ENCODE assay signal across 19 cellular contexts in genomic region chr19:39146091-39146490, GRCh38. TPM values are rescaled to one million over a fixed set of nuclear protein-coding genes. Genes with fewer than 3 reads are reported as not detected.
DNase-seq lines count a peak whose midpoint lies in the region; ATAC-seq and TF ChIP-seq lines count a peak whose summit lies in the region.
"Had no signal": no experiment of that assay in that cellular context is flagged by ENCODE, and none has a peak within 500 bp of the region (broad histone marks: within the 10 kb centered on the region; RNA-seq: fewer than 3 reads in every experiment).

No MANE protein-coding gene starts in this region.

- H2BK12ac ChIP-seq in neuronal stem cell (ENCODE audit: low read length): no peak overlapping the region

- H3K36me3 Mint-ChIP-seq in progenitor cell of endocrine pancreas (ENCODE audit: insufficient read depth): peaks cover 11% of the 10 kb centered on the region
- H3K36me3 Mint-ChIP-seq: activated naive CD8-positive, alpha-beta T cell treated with anti-CD3 and anti-CD28 coated beads for 36 hours had no signal

- H3K36me3 ChIP-seq in body of pancreas (replicated peaks in 1 of 2; ENCODE audit: insufficient read depth in 1 of 2, low read depth in 2 of 2) (no peaks in the 10 kb centered on the region), right atrium auricular region (no peaks in the 10 kb centered on the region), vagina (no peaks in the 10 kb centered on the region), neuronal stem cell (replicated peaks in 1 of 2; ENCODE audit: control insufficient read depth in 2 of 2, insufficient read depth in 2 of 2, low read length in 2 of 2) (peaks cover 3 to 6% of the 10 kb centered on the region in 2 donors)

- H4K8ac ChIP-seq in neuronal stem cell (ENCODE audit: low read depth, low read length): no peak overlapping the region

- H2AK5ac ChIP-seq in neuronal stem cell (ENCODE audit: low read depth, low read length): no peak overlapping the region

- H3K14ac ChIP-seq in neuronal stem cell (ENCODE audit: low read length): no peak overlapping the region

- H3K4me3 ChIP-seq in body of pancreas (no peak overlapping the region), right atrium auricular region (no peak overlapping the region), vagina (no peak overlapping the region), neuronal stem cell (ENCODE audit: low read length in 2 of 2) (no peak overlapping the region)
- H3K4me3 ChIP-seq: MG63 had no signal

- no peaks in the 10 kb centered on the region for H3K27me3 Mint-ChIP-seq in progenitor cell of endocrine pancreas
- H3K27me3 Mint-ChIP-seq: activated CD4-positive, alpha-beta T cell treated with anti-CD3 and anti-CD28 coated beads, Interleukin-2, amount 10 ng/mL, durations not matched to agents 7 days and 5 days; activated naive CD8-positive, alpha-beta T cell treated with anti-CD3 and anti-CD28 coated beads for 36 hours; central memory CD8-positive, alpha-beta T cell; stimulated activated naive B cell treated with anti-CD40 and anti-IgM and Interleukin-4, amounts not matched to agents 10 μg/mL and 1 μg/mL and 100 μg/mL, for 72 hours had no signal

- H3K18ac ChIP-seq in neuronal stem cell (ENCODE audit: low read length): no peak overlapping the region

- no peak overlapping the region for H3K9ac ChIP-seq in neuronal stem cell (ENCODE audit: low read depth, low read length, poor library complexity)

- H3K4me2 ChIP-seq in neuronal stem cell (ENCODE audit: insufficient read depth, low read length, poor library complexity, severe bottlenecking): no peak overlapping the region

- H3K27ac ChIP-seq in body of pancreas: peak overlapping the region; percentile 71 to 84 (median 76)
- peak overlapping the region; percentile 75 to 77 for H3K27ac ChIP-seq in right atrium auricular region
- peak overlapping the region; percentile 5 for H3K27ac ChIP-seq in vagina
- H3K27ac ChIP-seq in neuronal stem cell (replicated peaks; ENCODE audit: low read length): no peak overlapping the region
- H3K27ac ChIP-seq: foreskin keratinocyte had no signal

- H3K27ac Mint-ChIP-seq in progenitor cell of endocrine pancreas: peak overlapping the region; percentile 90
- H3K27ac Mint-ChIP-seq: activated CD4-positive, alpha-beta T cell treated with anti-CD3 and anti-CD28 coated beads, Interleukin-2, amount 10 ng/mL, durations not matched to agents 7 days and 5 days; activated naive CD8-positive, alpha-beta T cell treated with anti-CD3 and anti-CD28 coated beads for 36 hours; stimulated activated naive B cell treated with anti-CD40 and anti-IgM and Interleukin-4, amounts not matched to agents 10 μg/mL and 1 μg/mL and 100 μg/mL, for 72 hours had no signal

- intact Hi-C loops in body of pancreas (cut with DNase I) (no loop called here), vagina (cut with DNase I) (no loop called here)

- no peak for TF ChIP-seq CTCF in body of pancreas (IDR thresholded peaks at IDR 0.05)
- no peak for TF ChIP-seq CTCF in right atrium auricular region (IDR thresholded peaks at IDR 0.05)
- no peak for TF ChIP-seq CTCF in progenitor cell of endocrine pancreas (IDR thresholded peaks at IDR 0.05; ENCODE audit: unreplicated experiment)
- TF ChIP-seq CTCF in vagina (IDR thresholded peaks at IDR 0.05): no peak

- peaks cover 11% of the 10 kb centered on the region for H3K79me1 ChIP-seq in neuronal stem cell (ENCODE audit: low read depth, low read length)

- H3K4ac ChIP-seq in neuronal stem cell (ENCODE audit: low read length): no peak overlapping the region

- no peak overlapping the region for H2BK15ac ChIP-seq in neuronal stem cell (ENCODE audit: low read length)

- H3K9me3 Mint-ChIP-seq in progenitor cell of endocrine pancreas (ENCODE audit: low read depth): peaks cover 4% of the 10 kb centered on the region
- H3K9me3 Mint-ChIP-seq: activated CD4-positive, alpha-beta T cell treated with anti-CD3 and anti-CD28 coated beads, Interleukin-2, amount 10 ng/mL, durations not matched to agents 7 days and 5 days; activated naive CD8-positive, alpha-beta T cell treated with anti-CD3 and anti-CD28 coated beads for 36 hours; central memory CD8-positive, alpha-beta T cell; stimulated activated naive B cell treated with anti-CD40 and anti-IgM and Interleukin-4, amounts not matched to agents 10 μg/mL and 1 μg/mL and 100 μg/mL, for 72 hours had no signal

- H2AFZ ChIP-seq in neuronal stem cell (ENCODE audit: low read length): no peak overlapping the region

- DNase-seq in body of pancreas (no peak), right atrium auricular region (ENCODE audit: low spot score) (no peak), progenitor cell of endocrine pancreas (ENCODE audit: low spot score, unreplicated experiment) (no peak), vagina (ENCODE audit: extremely low spot score in 2 of 2) (no peak), inferior parietal cortex (ENCODE audit: extremely low spot score) (no peak), neuronal stem cell (ENCODE audit: low spot score) (no peak)
- no peak for DNase-seq in activated CD8-positive, alpha-beta memory T cell treated with anti-CD3 and anti-CD28 coated beads, Interleukin-2, amount 50 U/mL, for 48 hours
- DNase-seq: activated CD4-positive, alpha-beta T cell treated with anti-CD3 and anti-CD28 coated beads, Interleukin-2, amount 10 ng/mL, durations not matched to agents 7 days and 5 days; activated naive CD8-positive, alpha-beta T cell treated with anti-CD3 and anti-CD28 coated beads for 36 hours; foreskin keratinocyte; MG63; NCI-H1694; NCI-H524 treated with DMSO at 0.1 percent for 48 hours; stimulated activated naive B cell treated with anti-CD40 and anti-IgM and Interleukin-4, amounts not matched to agents 10 μg/mL and 1 μg/mL and 100 μg/mL, for 72 hours had no signal

- WGBS in body of pancreas, 2 donors: 95% methylated on average over 1 of the region's 1 CpG
- WGBS in neuronal stem cell (ENCODE audit: extremely low coverage in 2 of 2, insufficient read length in 2 of 2, insufficient replicate concordance in 1 of 2), 2 donors: no CpG with 5 or more reads among the region's 1 CpG

- H3K23ac ChIP-seq in neuronal stem cell (ENCODE audit: low read depth, low read length, poor library complexity): no peak overlapping the region

- no peak overlapping the region for H3K4me3 Mint-ChIP-seq in progenitor cell of endocrine pancreas (ENCODE audit: low read depth)
- H3K4me3 Mint-ChIP-seq: activated CD4-positive, alpha-beta T cell treated with anti-CD3 and anti-CD28 coated beads, Interleukin-2, amount 10 ng/mL, durations not matched to agents 7 days and 5 days; activated naive CD8-positive, alpha-beta T cell treated with anti-CD3 and anti-CD28 coated beads for 36 hours; central memory CD8-positive, alpha-beta T cell; stimulated activated naive B cell treated with anti-CD40 and anti-IgM and Interleukin-4, amounts not matched to agents 10 μg/mL and 1 μg/mL and 100 μg/mL, for 72 hours had no signal

- H3K4me1 ChIP-seq in body of pancreas: peaks cover 44% of the 10 kb centered on the region
- H3K4me1 ChIP-seq in right atrium auricular region: peaks cover 0 to 25% of the 10 kb centered on the region in 2 donors
- peaks cover 32% of the 10 kb centered on the region for H3K4me1 ChIP-seq in vagina
- H3K4me1 ChIP-seq in neuronal stem cell (ENCODE audit: control insufficient read depth in 2 of 2, insufficient read depth in 1 of 2, low read depth in 1 of 2, low read length in 2 of 2): peaks cover 16 to 19% of the 10 kb centered on the region in 2 donors
- H3K4me1 ChIP-seq: foreskin keratinocyte had no signal

- H4K91ac ChIP-seq in neuronal stem cell (ENCODE audit: low read depth, low read length, poor library complexity): no peak overlapping the region

- H3K27me3 ChIP-seq in body of pancreas (no peaks in the 10 kb centered on the region), right atrium auricular region (no peaks in the 10 kb centered on the region), vagina (no peaks in the 10 kb centered on the region), neuronal stem cell (ENCODE audit: control insufficient read depth in 3 of 3, insufficient read depth in 3 of 3, low read depth in 1 of 3, low read length in 3 of 3) (no peaks in the 10 kb centered on the region)
- H3K27me3 ChIP-seq: foreskin keratinocyte, MG63 had no signal

- no peak overlapping the region for H2BK120ac ChIP-seq in neuronal stem cell (ENCODE audit: low read depth, low read length)

- H3K9me3 ChIP-seq in body of pancreas: no peaks in the 10 kb centered on the region
- H3K9me3 ChIP-seq in right atrium auricular region: no peaks in the 10 kb centered on the region
- H3K9me3 ChIP-seq in vagina: no peaks in the 10 kb centered on the region
- H3K9me3 ChIP-seq in neuronal stem cell (replicated peaks in 1 of 2; ENCODE audit: control insufficient read depth in 2 of 2, insufficient read depth in 1 of 2, low read depth in 1 of 2, low read length in 2 of 2): peaks cover 4 to 8% of the 10 kb centered on the region in 2 donors
- H3K9me3 ChIP-seq: MG63 had no signal

- ATAC-seq in body of pancreas: no peak
- ATAC-seq: foreskin keratinocyte had no signal

- H3K4me1 Mint-ChIP-seq in progenitor cell of endocrine pancreas (ENCODE audit: low read depth): peaks cover 27% of the 10 kb centered on the region

- TF ChIP-seq POLR2A in body of pancreas (IDR thresholded peaks at IDR 0.05) (no peak), vagina (IDR thresholded peaks at IDR 0.05) (no peak)

- H2BK5ac ChIP-seq in neuronal stem cell (ENCODE audit: low read length): no peak overlapping the region

RNA-seq across cellular contexts. Expression of gene PAK4, which starts 20.5 kb away (rescaled TPM):
- total RNA-seq in body of pancreas (10 to 100 TPM; 18.9 to 40.2 TPM), right atrium auricular region (10 to 100 TPM; 11.2 to 13.7 TPM), progenitor cell of endocrine pancreas (73.9 and 75.8 TPM in 2 replicates), vagina (19.4 TPM)
- polyA plus RNA-seq in neuronal stem cell (2013, experiment 1 of 2): 102 TPM
- polyA plus RNA-seq in neuronal stem cell (2013, experiment 2 of 2): 96.5 TPM

RNA-seq across cellular contexts. Expression of gene NCCRP1, which starts 50.7 kb away (rescaled TPM):
- 1 to 10 TPM in 1 of 2 donors, under 1 TPM in 1; 0.66 to 7.8 TPM for total RNA-seq in body of pancreas
- not detected for total RNA-seq in right atrium auricular region
- 0.89 and 0.93 TPM in 2 replicates for total RNA-seq in progenitor cell of endocrine pancreas
- total RNA-seq in vagina: 41.7 TPM
- 2.0 TPM for polyA plus RNA-seq in neuronal stem cell (2013, experiment 1 of 2)
- 1.6 TPM for polyA plus RNA-seq in neuronal stem cell (2013, experiment 2 of 2)
- total RNA-seq: activated CD4-positive, alpha-beta T cell treated with anti-CD3 and anti-CD28 coated beads, Interleukin-2, amount 10 ng/mL, durations not matched to agents 7 days and 5 days; activated naive CD8-positive, alpha-beta T cell treated with anti-CD3 and anti-CD28 coated beads for 36 hours; HT1080; OCI-LY7 had no signal

RNA-seq across cellular contexts. Expression of gene SYCN, which starts 58.0 kb away (rescaled TPM):
- total RNA-seq in body of pancreas (1,000 to 10,000 TPM; 2,614 to 5,793 TPM), right atrium auricular region (not detected), progenitor cell of endocrine pancreas (not detected in 2 replicates), vagina (not detected)
- polyA plus RNA-seq in neuronal stem cell (2013, experiment 1 of 2): not detected
- not detected for polyA plus RNA-seq in neuronal stem cell (2013, experiment 2 of 2)
- total RNA-seq: activated CD4-positive, alpha-beta T cell treated with anti-CD3 and anti-CD28 coated beads, Interleukin-2, amount 10 ng/mL, durations not matched to agents 7 days and 5 days; activated naive CD8-positive, alpha-beta T cell treated with anti-CD3 and anti-CD28 coated beads for 36 hours; foreskin keratinocyte; HT1080; OCI-LY7; omental fat pad had no signal
- polyA plus RNA-seq: BJ, foreskin keratinocyte had no signal

Comparison
In these comparisons a context has a peak if more than half of its experiments do, and no peak if none do; other contexts are left out.
1. RNA of gene SYCN, which starts 58.0 kb away (total RNA-seq): 2,614 to 5,793 TPM in body of pancreas; not detected in right atrium auricular region, not detected in progenitor cell of endocrine pancreas and not detected in vagina (single experiment); every median in the first group is over 1,000 times any median in the second.